9 cellular contexts compared by ENCODE assay signal in the genomic region with DNA sequence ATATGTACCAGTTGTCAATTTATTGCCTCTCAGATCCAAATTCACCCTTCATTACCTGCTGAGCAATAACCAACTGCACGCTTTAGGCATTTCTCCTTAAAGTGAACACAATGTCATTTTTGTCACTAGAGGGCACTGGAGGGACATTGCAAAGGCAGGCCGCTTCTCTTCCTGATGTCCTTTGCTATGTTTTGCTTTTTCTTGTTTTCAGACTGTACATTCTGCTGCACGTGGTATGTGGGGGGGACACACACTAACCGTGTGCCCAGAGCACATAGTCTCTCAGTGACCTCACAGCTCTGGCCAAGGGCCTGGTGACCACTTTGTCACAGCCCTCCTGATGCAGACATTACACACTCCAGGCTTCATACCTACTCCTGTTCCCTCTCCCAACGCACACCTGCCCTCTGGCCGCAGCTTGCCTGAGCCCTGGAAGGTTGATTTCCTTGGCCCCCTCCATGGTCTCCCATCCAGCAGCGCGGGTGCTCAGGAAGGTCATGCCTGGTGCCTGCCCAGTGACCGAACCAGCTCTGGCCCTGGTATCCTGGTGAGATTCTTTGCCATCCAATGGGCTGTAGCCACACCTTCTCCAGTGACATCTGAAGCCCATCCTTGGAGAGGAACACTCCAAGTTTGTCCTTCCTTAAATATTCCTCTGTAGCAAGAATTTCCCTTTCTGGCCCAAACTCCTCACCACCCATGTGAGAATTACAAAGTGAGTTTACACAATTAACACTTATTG. TPM values are rescaled to one million over a fixed set of nuclear protein-coding genes. Genes with fewer than 3 reads are reported as not detected.
DNase-seq lines count a peak whose midpoint lies in the region; ATAC-seq and TF ChIP-seq lines count a peak whose summit lies in the region.
"Had no signal": no experiment of that assay in that cellular context is flagged by ENCODE, and none has a peak within 500 bp of the region (broad histone marks: within the 10 kb centered on the region; RNA-seq: fewer than 3 reads in every experiment).

No MANE protein-coding gene starts in this region.

- peak in 3 of 4 experiments; percentile 27 to 53 (median 30) for TF ChIP-seq CTCF in gastroesophageal sphincter (IDR thresholded peaks at IDR 0.05)

- TF ChIP-seq POLR2A in gastroesophageal sphincter (IDR thresholded peaks at IDR 0.05), result no peak

- peak; percentile 34 for DNase-seq in DMS79 treated with DMSO at 0.1 percent for 48 hours (lab: John Stamatoyannopoulos, UW)
- DNase-seq in Kasumi-1 (lab: John Stamatoyannopoulos, UW), result peak; percentile 84 to 90
- DNase-seq in SK-MEL-5 (ENCODE audit: low read depth, low spot score), result peak; percentile 55
- no peak for DNase-seq in stimulated activated CD4-positive, alpha-beta T cell treated with anti-CD3 and anti-CD28 coated beads, Interleukin-2, amount 100 ng/mL, for 48 hours
- no peak for DNase-seq in activated gamma-delta T cell (lab: John Stamatoyannopoulos, UW)

- no peak overlapping the region for H3K27ac ChIP-seq in gastroesophageal sphincter

- no peak for ATAC-seq in gastroesophageal sphincter
- no peak for ATAC-seq in HG03280 (IDR thresholded peaks at IDR 0.05; ENCODE audit: unreplicated experiment)
- no peak for ATAC-seq in HG03565 (IDR thresholded peaks at IDR 0.05; ENCODE audit: unreplicated experiment)

- no peaks in the 10 kb centered on the region for H3K27me3 ChIP-seq in gastroesophageal sphincter

- in situ Hi-C loops in SK-MEL-5 (cut with HindIII; ENCODE audit: low pct_unique_long_range_greater_than_20kb, low sequenced_read_pairs), result no loop called here

- no peaks in the 10 kb centered on the region for H3K9me3 ChIP-seq in gastroesophageal sphincter

- H3K4me1 ChIP-seq in gastroesophageal sphincter, result peaks cover 0 to 16% (median 6%) of the 10 kb centered on the region in 3 donors

- 81 to 100% methylated on average over 1 to 7 of the region's 9 CpGs for WGBS in gastroesophageal sphincter (ENCODE audit: low coverage in 1 of 2), 2 donors

- TF ChIP-seq EP300 in gastroesophageal sphincter (IDR thresholded peaks at IDR 0.05), result no peak

- no peaks in the 10 kb centered on the region for H3K36me3 ChIP-seq in gastroesophageal sphincter

- no peak overlapping the region for H3K4me3 ChIP-seq in gastroesophageal sphincter

RNA-seq across cellular contexts. Expression of a gene that starts 39.9 kb away (rescaled TPM):
- total RNA-seq in SK-MEL-5 (2014; rRNA removed; shearing (Covaris generic)), result 0.08 TPM in 1 of 2 replicates, not detected in the other
- not detected in 2 replicates for polyA plus RNA-seq in SK-MEL-5 (2015; cell fraction: cytosol; rRNA removed)
- polyA plus RNA-seq in SK-MEL-5 (2015; cell fraction: nucleus; rRNA removed), result 0.04 TPM in 1 of 2 replicates, not detected in the other
- not detected for total RNA-seq in gastroesophageal sphincter
- total RNA-seq: urinary bladder had no signal
- polyA plus RNA-seq: urinary bladder had no signal

Comparison
In these comparisons a context has a peak if more than half of its experiments do, and no peak if none do; other contexts are left out.
1. DNase-seq: peak in DMS79 treated with DMSO at 0.1 percent for 48 hours (single experiment), Kasumi-1 (2 of 2) and SK-MEL-5 (single experiment); none in stimulated activated CD4-positive, alpha-beta T cell treated with anti-CD3 and anti-CD28 coated beads, Interleukin-2, amount 100 ng/mL, for 48 hours (0 of 2) and activated gamma-delta T cell (single experiment).